In the genomic region with DNA sequence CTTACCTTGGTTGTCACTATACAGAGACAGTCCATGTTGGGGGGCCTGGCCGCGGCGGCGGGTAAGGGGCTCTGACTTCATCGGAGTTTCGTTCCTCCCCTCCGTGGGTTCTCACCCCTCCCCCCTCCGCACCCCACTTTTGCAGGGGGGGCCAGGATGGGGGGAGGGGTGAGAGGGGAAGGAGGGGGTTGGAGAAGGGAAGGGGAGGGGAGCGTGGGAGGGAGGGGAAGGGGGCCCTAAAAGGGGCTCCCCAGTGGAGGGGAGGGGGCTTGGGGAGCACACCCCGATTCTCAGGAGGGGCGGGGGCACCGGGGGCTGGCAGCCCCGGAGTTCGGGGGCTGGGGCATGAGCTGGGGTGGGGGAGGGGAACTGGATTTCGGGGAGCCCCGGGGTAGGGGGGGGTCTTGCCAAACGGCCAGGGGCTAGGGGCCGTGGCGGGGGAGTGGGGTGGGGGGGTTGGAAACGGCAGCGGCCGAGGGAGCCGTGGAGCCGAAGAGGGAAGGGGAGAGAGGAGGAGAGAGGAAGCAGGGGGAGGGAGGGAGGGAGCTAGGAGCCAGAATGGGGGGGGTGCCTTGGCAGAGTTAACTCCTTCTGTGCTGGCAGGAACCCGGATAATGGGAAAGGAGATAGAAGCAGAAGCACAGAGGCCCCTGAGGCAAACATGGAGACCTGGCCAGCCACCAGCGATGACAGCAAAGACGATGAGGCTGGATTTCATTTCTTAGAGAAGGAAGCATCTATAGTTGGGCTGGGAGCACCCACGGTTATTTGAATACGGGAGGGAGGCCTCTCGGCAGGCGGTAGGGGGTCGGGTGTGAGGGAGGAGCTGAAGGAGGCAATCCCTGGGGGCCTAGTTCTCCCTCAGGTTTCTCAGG, we compare ENCODE assay signal across 8 cellular contexts. TPM values are rescaled to one million over a fixed set of nuclear protein-coding genes. Genes with fewer than 3 reads are reported as not detected.
DNase-seq lines count a peak whose midpoint lies in the region; ATAC-seq and TF ChIP-seq lines count a peak whose summit lies in the region.

No MANE protein-coding gene starts in this region.

- H3K36me3 Mint-ChIP-seq in endothelial cell (ENCODE audit: low read depth, unreplicated experiment) = peaks cover 17% of the 10 kb centered on the region
- H3K36me3 Mint-ChIP-seq in naive B cell = no peaks in the 10 kb centered on the region

- peaks cover 62% of the 10 kb centered on the region for H3K4me1 Mint-ChIP-seq in endothelial cell (ENCODE audit: unreplicated experiment)
- peaks cover 55 to 79% (median 69%) of the 10 kb centered on the region in 3 donors for H3K4me1 Mint-ChIP-seq in naive B cell

- in situ Hi-C loops in HAP-1 (cut with MboI; ENCODE audit: low sequenced_read_pairs) = no loop called here

- H3K27me3 ChIP-seq in HAP-1 (ENCODE audit: low read depth) = no peaks in the 10 kb centered on the region

- peak overlapping the region; percentile 12; the same call in 1 of the 2 replicates for H3K4me3 ChIP-seq in HAP-1

- H3K27me3 Mint-ChIP-seq in endothelial cell (ENCODE audit: unreplicated experiment) = peaks cover 47% of the 10 kb centered on the region
- peaks cover 0 to 2% (median 0%) of the 10 kb centered on the region in 3 donors for H3K27me3 Mint-ChIP-seq in naive B cell

- no peaks in the 10 kb centered on the region for H3K9me3 ChIP-seq in HAP-1

- peaks cover 22% of the 10 kb centered on the region for H3K36me3 ChIP-seq in HAP-1 (replicated peaks)

- peak overlapping the region; percentile 92 for H3K27ac Mint-ChIP-seq in endothelial cell (ENCODE audit: unreplicated experiment)
- H3K27ac Mint-ChIP-seq in naive B cell = peak overlapping the region in 3 of 6 donors; percentile 6 to 88 (median 70)

- ATAC-seq in naive B cell (ENCODE audit: low read depth in 2 of 2) = no peak
- no peak for ATAC-seq in HG02852 (IDR thresholded peaks at IDR 0.05; ENCODE audit: unreplicated experiment)
- no peak for ATAC-seq in GM18867 (IDR thresholded peaks at IDR 0.05; ENCODE audit: unreplicated experiment)

- H3K9me3 Mint-ChIP-seq in endothelial cell (ENCODE audit: unreplicated experiment) (no peaks in the 10 kb centered on the region), naive B cell (no peaks in the 10 kb centered on the region)

- H3K4me3 Mint-ChIP-seq in endothelial cell (ENCODE audit: unreplicated experiment) (peak overlapping the region; percentile 91), naive B cell (peak overlapping the region in 7 of 8 donors; percentile 47 to 97 (median 81))

- H3K4me1 ChIP-seq in HAP-1 = peaks cover 21% of the 10 kb centered on the region

- TF ChIP-seq CTCF in endothelial cell (IDR thresholded peaks at IDR 0.05; ENCODE audit: unreplicated experiment) = no peak

- DNase-seq in Ammon's horn (ENCODE audit: low spot score) = peak; percentile 74
- DNase-seq in HAP-1 (ENCODE audit: low spot score in 2 of 2) = peak; percentile 33 to 74
- peak; percentile 32 for DNase-seq in SW480 (ENCODE audit: low spot score)
- DNase-seq in endothelial cell (ENCODE audit: low spot score) = peak; percentile 67
- DNase-seq in naive B cell = no peak
- DNase-seq in activated CD4-positive, CD25-positive, alpha-beta regulatory T cell treated with anti-CD3 and anti-CD28 coated beads, Interleukin-2, amount 50 U/mL, for 72 hours = no peak

RNA-seq across cellular contexts. Expression of a gene that starts 2.3 kb away (rescaled TPM):
- total RNA-seq in endothelial cell (ENCODE audit: unreplicated experiment) = 44.3 TPM
- polyA plus RNA-seq in naive B cell (ENCODE audit: low read depth in 6 of 6) = under 1 TPM in 5 of 6 donors, not detected in 1; 0.06 to 0.29 (median 0.22) TPM

RNA-seq across cellular contexts. Expression of a gene that starts 2.4 kb away (rescaled TPM):
- total RNA-seq in endothelial cell (ENCODE audit: unreplicated experiment) = 281 TPM
- 100 to 1,000 TPM in 1 of 6 donors, 10 to 100 TPM in 5; 63.9 to 102 (median 75.0) TPM for polyA plus RNA-seq in naive B cell (ENCODE audit: low read depth in 6 of 6)

RNA-seq across cellular contexts. Expression of a gene that starts 17.0 kb away (rescaled TPM):
- 58.2 TPM for total RNA-seq in endothelial cell (ENCODE audit: unreplicated experiment)
- polyA plus RNA-seq in naive B cell (ENCODE audit: low read depth in 6 of 6) = 10 to 100 TPM; 23.4 to 33.1 (median 25.5) TPM

RNA-seq across cellular contexts. Expression of a gene that starts 21.9 kb away (rescaled TPM):
- total RNA-seq in endothelial cell (ENCODE audit: unreplicated experiment) = 80.9 TPM
- polyA plus RNA-seq in naive B cell (ENCODE audit: low read depth in 6 of 6) = 10 to 100 TPM; 11.9 to 24.2 (median 20.5) TPM

RNA-seq across cellular contexts. Expression of a gene that starts 24.9 kb away (rescaled TPM):
- total RNA-seq in endothelial cell (ENCODE audit: unreplicated experiment) = 418 TPM
- polyA plus RNA-seq in naive B cell (ENCODE audit: low read depth in 6 of 6) = 1,000 to 10,000 TPM in 4 of 6 donors, 100 to 1,000 TPM in 2; 833 to 1,381 (median 1,181) TPM

Comparison
In these comparisons a context has a peak if more than half of its experiments do, and no peak if none do; other contexts are left out.
1. DNase-seq: peak in Ammon's horn (single experiment), HAP-1 (2 of 2), SW480 (single experiment) and endothelial cell (single experiment); none in naive B cell (single experiment) and activated CD4-positive, CD25-positive, alpha-beta regulatory T cell treated with anti-CD3 and anti-CD28 coated beads, Interleukin-2, amount 50 U/mL, for 72 hours (single experiment).